ENCODE assay signal across 23 cellular contexts in the genomic region with DNA sequence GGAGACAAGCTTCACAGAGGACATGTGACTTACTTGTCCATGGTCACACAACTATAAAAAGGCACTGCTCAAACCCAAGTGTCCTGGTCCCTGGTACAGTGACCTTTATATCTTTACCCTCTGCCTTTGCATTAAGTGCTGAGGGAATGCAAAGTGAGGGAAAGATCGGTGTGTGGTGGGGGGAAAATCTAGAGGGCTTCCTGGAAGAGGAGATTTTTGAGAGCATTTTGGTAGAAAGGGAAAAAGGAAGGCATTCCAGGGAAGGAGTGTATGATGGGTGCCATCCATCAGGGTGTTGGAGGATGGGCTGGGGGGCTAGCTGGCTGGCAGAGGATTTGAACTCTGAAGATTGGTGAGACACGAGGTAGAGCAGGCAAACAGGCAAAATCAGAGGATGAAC. TPM values are rescaled to one million over a fixed set of nuclear protein-coding genes. Genes with fewer than 3 reads are reported as not detected.
DNase-seq lines count a peak whose midpoint lies in the region; ATAC-seq, FAIRE-seq and TF ChIP-seq lines count a peak whose summit lies in the region.
"Had no signal": no experiment of that assay in that cellular context is flagged by ENCODE, and none has a peak within 500 bp of the region (broad histone marks: within the 10 kb centered on the region; RNA-seq: fewer than 3 reads in every experiment).

No MANE protein-coding gene starts in this region.

- 0 out of 3 replicates have a peak, but pooled peaks cover 3% of the 10 kb centered on the region for H3K4me1 ChIP-seq in A549
- H3K4me1 ChIP-seq: BLaER1 treated with 17β-estradiol and CSF1 and Interleukin-3, amounts not matched to agents 10 nM and 100 nM; Caco-2 had no signal

- ATAC-seq in A549 (no peak), GM21619 (IDR thresholded peaks at IDR 0.05; ENCODE audit: unreplicated experiment) (no peak), GM21576 (IDR thresholded peaks at IDR 0.05; ENCODE audit: unreplicated experiment) (no peak)
- ATAC-seq: CD8-positive, alpha-beta T cell had no signal

- CTCF ChIA-PET in A549 (lab: Yijun Ruan, JAX) = interaction anchor here (1.1 to 2.6 kb wide), 2 partner anchors 48 to 97 kb away, joined by 3 to 10 read pairs; no protein-coding TSS in a partner anchor

- no peak for TF ChIP-seq RAD21 in A549 (conservative IDR thresholded peaks at IDR 0.05 in 1 of 2, IDR thresholded peaks at IDR 0.05 in 1 of 2)

- TF ChIP-seq EP300 in A549 (IDR thresholded peaks at IDR 0.05) = no peak

- TF ChIP-seq CTCF in A549 (IDR thresholded peaks at IDR 0.05) (no peak), chondrocyte (IDR thresholded peaks at IDR 0.05) (no peak)

- H3K4me3 Mint-ChIP-seq in chondrocyte (ENCODE audit: unreplicated experiment) = no peak overlapping the region
- H3K4me3 Mint-ChIP-seq: B cell; CD4-positive, alpha-beta T cell; CD8-positive, alpha-beta T cell had no signal

- H3K4me2 ChIP-seq in A549 = no peak overlapping the region
- H3K4me2 ChIP-seq: BLaER1 treated with 17β-estradiol and CSF1 and Interleukin-3, amounts not matched to agents 10 nM and 100 nM had no signal

- H3K4me1 Mint-ChIP-seq in chondrocyte (ENCODE audit: low read depth) = peaks cover 11% of the 10 kb centered on the region

- FAIRE-seq in A549 (lab: Jason Lieb, UNC) = no peak
- peak; percentile 13 for FAIRE-seq in HTR-8/SVneo (lab: Jason Lieb, UNC)
- FAIRE-seq: A204.1, D721Med, G401.6, GM12891, GM19239 had no signal

- peaks cover 4% of the 10 kb centered on the region for H3K9me3 Mint-ChIP-seq in chondrocyte (ENCODE audit: low read depth)
- H3K9me3 Mint-ChIP-seq: CD4-positive, alpha-beta T cell; CD8-positive, alpha-beta T cell had no signal

- no peak for TF ChIP-seq POLR2A in A549 (IDR thresholded peaks at IDR 0.05; ENCODE audit: low read length)

- H3K9me3 ChIP-seq in A549 = no peaks in the 10 kb centered on the region; the same call in 2 of the 3 replicates
- H3K9me3 ChIP-seq: Caco-2 had no signal

- POLR2A ChIA-PET in A549 (lab: Yijun Ruan, JAX) = no interaction called here

- DNase-seq in A549 (ENCODE audit: low read depth in 1 of 2, low spot score in 1 of 2) (no peak), HTR-8/SVneo (ENCODE audit: insufficient read length, low spot score) (no peak), chondrocyte (ENCODE audit: low spot score) (peak; percentile 15), NCI-H226 (no peak)
- DNase-seq: 8988T; AML-193; Caco-2; Calu3; CD4-positive, alpha-beta T cell; CD8-positive, alpha-beta T cell; DMS79 treated with DMSO at 0.1 percent for 48 hours; GF-D8 had no signal

- peaks cover 12% of the 10 kb centered on the region for H3K36me3 Mint-ChIP-seq in chondrocyte (ENCODE audit: low read depth)
- H3K36me3 Mint-ChIP-seq: CD8-positive, alpha-beta T cell had no signal

- H3K27me3 Mint-ChIP-seq in chondrocyte (ENCODE audit: low read depth) = peaks cover 15% of the 10 kb centered on the region

- no peak overlapping the region for H3K4me3 ChIP-seq in A549
- H3K4me3 ChIP-seq: BLaER1 treated with 17β-estradiol and CSF1 and Interleukin-3, amounts not matched to agents 10 nM and 100 nM had no signal

- H3K27ac Mint-ChIP-seq in chondrocyte (ENCODE audit: unreplicated experiment) = no peak overlapping the region
- H3K27ac Mint-ChIP-seq: B cell; CD4-positive, alpha-beta T cell; CD8-positive, alpha-beta T cell had no signal

- no peak overlapping the region for H3K27ac ChIP-seq in A549
- H3K27ac ChIP-seq: BLaER1 treated with 17β-estradiol and CSF1 and Interleukin-3, amounts not matched to agents 10 nM and 100 nM; C4-2B had no signal

- WGBS in A549 (ENCODE audit: missing lambda C conversion rate) = 28% methylated on average over 2 of the region's 2 CpGs

TF ChIP-seq in A549, 52 proteins besides CTCF, POLR2A, EP300 and RAD21:
- TF ChIP-seq, protein P1, sequence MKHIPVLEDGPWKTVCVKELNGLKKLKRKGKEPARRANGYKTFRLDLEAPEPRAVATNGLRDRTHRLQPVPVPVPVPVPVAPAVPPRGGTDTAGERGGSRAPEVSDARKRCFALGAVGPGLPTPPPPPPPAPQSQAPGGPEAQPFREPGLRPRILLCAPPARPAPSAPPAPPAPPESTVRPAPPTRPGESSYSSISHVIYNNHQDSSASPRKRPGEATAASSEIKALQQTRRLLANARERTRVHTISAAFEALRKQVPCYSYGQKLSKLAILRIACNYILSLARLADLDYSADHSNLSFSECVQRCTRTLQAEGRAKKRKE (CRISPR knock-in tag; IDR thresholded peaks at IDR 0.05; ENCODE audit: low read depth) = no peak
- peak; percentile 56 for TF ChIP-seq ZFP36 (IDR thresholded peaks at IDR 0.05; ENCODE audit: borderline replicate concordance, partially characterized antibody)
TF ChIP-seq in A549: peak in this region for 1.

RNA-seq across cellular contexts. Expression of a gene that starts 9.3 kb away (rescaled TPM):
- polyA plus RNA-seq in A549 (2011; rRNA removed) = 0.54 and 0.71 TPM in 2 replicates
- polyA plus RNA-seq in A549 (2012; cell fraction: cytosol; rRNA removed) = 1.6 and 2.3 TPM in 2 replicates
- 5.2 and 8.3 TPM in 2 replicates for polyA plus RNA-seq in A549 (2012; cell fraction: nucleus; rRNA removed)
- polyA plus RNA-seq in A549 (2017; fragmentation: RNase III; extraction: RNeasy Plus Mini Kit Qiagen cat#74134 plus additional on column Dnase treatment) = 9.5 to 13.1 TPM (median 12.8 TPM) in 3 replicates
- polyA minus RNA-seq in A549 (2011; rRNA and poly(A)+ RNA removed) = 0.33 and 0.49 TPM in 2 replicates
- total RNA-seq in chondrocyte = 12.3 to 26.0 TPM (median 24.8 TPM) in 3 replicates
- total RNA-seq: B cell; CD8-positive, alpha-beta T cell had no signal

RNA-seq across cellular contexts. Expression of a gene that starts 39.2 kb away (rescaled TPM):
- 5.2 and 5.6 TPM in 2 replicates for polyA plus RNA-seq in A549 (2011; rRNA removed)
- 0.73 and 1.4 TPM in 2 replicates for polyA plus RNA-seq in A549 (2012; cell fraction: cytosol; rRNA removed)
- polyA plus RNA-seq in A549 (2012; cell fraction: nucleus; rRNA removed) = 0.89 and 1.5 TPM in 2 replicates
- 4.1 to 5.1 TPM (median 4.6 TPM) in 3 replicates for polyA plus RNA-seq in A549 (2017; fragmentation: RNase III; extraction: RNeasy Plus Mini Kit Qiagen cat#74134 plus additional on column Dnase treatment)
- 8.2 and 14.0 TPM in 2 replicates for polyA minus RNA-seq in A549 (2011; rRNA and poly(A)+ RNA removed)
- total RNA-seq in chondrocyte = 0.34 to 3.5 TPM (median 2.8 TPM) in 3 replicates
- total RNA-seq: B cell; CD4-positive, alpha-beta T cell; CD8-positive, alpha-beta T cell had no signal
- polyA plus RNA-seq: BJ had no signal
